ENCODE assay signal across 1 cellular context in genomic region chr6:117653949-117654348, GRCh38.
TF ChIP-seq lines count a peak whose summit lies in the region.

No MANE protein-coding gene starts in this region.

TF ChIP-seq in K562, 482 proteins besides CTCF, POLR2A, EP300 and RAD21 (continued from another document and continues in another):
- TF ChIP-seq ARID3B (CRISPR knock-in tag; IDR thresholded peaks at IDR 0.05; ENCODE audit: borderline replicate concordance) (no peak), E2F1 (CRISPR knock-in tag; IDR thresholded peaks at IDR 0.05) (no peak), KLF16 (IDR thresholded peaks at IDR 0.05) (peak; percentile 42; the same call in 1 of the 2 replicates), ZNF512 (tag; IDR thresholded peaks at IDR 0.05) (no peak), TCFL5 (CRISPR knock-in tag; conservative IDR thresholded peaks at IDR 0.05) (no peak), ASH1L (IDR thresholded peaks at IDR 0.05; ENCODE audit: borderline replicate concordance, low read depth, partially characterized antibody) (no peak), LCOR (CRISPR knock-in tag; IDR thresholded peaks at IDR 0.05) (no peak), SMARCA4 (IDR thresholded peaks at IDR 0.05) (peak; percentile 73), ZNF41 (CRISPR knock-in tag; conservative IDR thresholded peaks at IDR 0.05) (no peak), ZHX1 (conservative IDR thresholded peaks at IDR 0.05; ENCODE audit: low read length) (no peak), CREBBP (IDR thresholded peaks at IDR 0.05; ENCODE audit: low read depth, low read length) (no peak), ZNF444 (CRISPR knock-in tag; IDR thresholded peaks at IDR 0.05) (no peak), ZBTB9 (CRISPR knock-in tag; IDR thresholded peaks at IDR 0.05) (no peak), HNRNPL (IDR thresholded peaks at IDR 0.05; ENCODE audit: low read depth, low read length) (no peak), YBX1 (IDR thresholded peaks at IDR 0.05) (no peak), RBM17 (IDR thresholded peaks at IDR 0.05; ENCODE audit: borderline replicate concordance, low read depth, low read length) (no peak), DACH1 (IDR thresholded peaks at IDR 0.05; ENCODE audit: partially characterized antibody) (no peak), SRSF1 (IDR thresholded peaks at IDR 0.05; ENCODE audit: low read depth, low read length) (no peak), TAL1 (IDR thresholded peaks at IDR 0.05) (peak; percentile 78), ESRRB (CRISPR knock-in tag; IDR thresholded peaks at IDR 0.05; ENCODE audit: borderline replicate concordance) (no peak), TFE3 (CRISPR knock-in tag; IDR thresholded peaks at IDR 0.05) (no peak), STAT5A (IDR thresholded peaks at IDR 0.05; ENCODE audit: borderline replicate concordance, low read length) (peak; percentile 54; the same call in 1 of the 2 replicates), HOMEZ (CRISPR knock-in tag; IDR thresholded peaks at IDR 0.05) (no peak), ZKSCAN8 (CRISPR knock-in tag; IDR thresholded peaks at IDR 0.05) (no peak), CEBPZ (IDR thresholded peaks at IDR 0.05; ENCODE audit: borderline replicate concordance, low read depth, low read length) (no peak), LEF1 (IDR thresholded peaks at IDR 0.05) (no peak), ZNF408 (CRISPR knock-in tag; IDR thresholded peaks at IDR 0.05; ENCODE audit: low read depth) (no peak), SMARCE1 (IDR thresholded peaks at IDR 0.05) (0 out of 2 replicates have a peak, but pooled peaks have one; percentile 52), GATA2 (CRISPR knock-in tag; IDR thresholded peaks at IDR 0.05) (0 out of 2 replicates have a peak, but pooled peaks have one; percentile 25), HMGXB4 (CRISPR knock-in tag; IDR thresholded peaks at IDR 0.05) (no peak), BCOR (IDR thresholded peaks at IDR 0.05) (no peak), HNRNPUL1 (IDR thresholded peaks at IDR 0.05; ENCODE audit: low read length) (no peak), ZNF354B (CRISPR knock-in tag; IDR thresholded peaks at IDR 0.05) (no peak), SMAD1 (IDR thresholded peaks at IDR 0.05; ENCODE audit: low read depth, low read length, partially characterized antibody) (no peak), DPF2 (IDR thresholded peaks at IDR 0.05) (peak; percentile 82), RBBP5 (IDR thresholded peaks at IDR 0.05; ENCODE audit: borderline replicate concordance, insufficient read depth, low read length, poor library complexity, severe bottlenecking) (no peak), SREBF1 (IDR thresholded peaks at IDR 0.05; ENCODE audit: borderline replicate concordance, low read depth, low read length) (no peak), BCL6 (CRISPR knock-in tag; IDR thresholded peaks at IDR 0.05) (no peak), NELFE (IDR thresholded peaks at IDR 0.05; ENCODE audit: insufficient read depth, insufficient read length) (no peak), ZNF589 (CRISPR knock-in tag; IDR thresholded peaks at IDR 0.05; ENCODE audit: low read depth) (no peak), JUND (IDR thresholded peaks at IDR 0.05; ENCODE audit: borderline replicate concordance, low read depth, low read length) (no peak), JUND (tag; IDR thresholded peaks at IDR 0.05; ENCODE audit: borderline replicate concordance, low read depth, low read length) (no peak), TBL1XR1 (IDR thresholded peaks at IDR 0.05; ENCODE audit: low read length in 2 of 2) (peak in 1 of 2 experiments; percentile 44; a peak in 1 of 4 replicates), MNT (conservative IDR thresholded peaks at IDR 0.05) (peak in 1 of 2 experiments; percentile 44; a peak in 1 of 4 replicates)
